Comparison of ENCODE assay signal across 30 cellular contexts in genomic region chr19:15992014-15992413, GRCh38. TPM values are rescaled to one million over a fixed set of nuclear protein-coding genes. Genes with fewer than 3 reads are reported as not detected.
DNase-seq lines count a peak whose midpoint lies in the region; ATAC-seq, FAIRE-seq and TF ChIP-seq lines count a peak whose summit lies in the region.
"Had no signal": no experiment of that assay in that cellular context is flagged by ENCODE, and none has a peak within 500 bp of the region (broad histone marks: within the 10 kb centered on the region; RNA-seq: fewer than 3 reads in every experiment).

No MANE protein-coding gene starts in this region.

- no peak overlapping the region for H3K27ac ChIP-seq in thyroid gland
- H3K27ac ChIP-seq in kidney (ENCODE audit: low read depth in 2 of 2, low read length in 2 of 2) = no peak overlapping the region
- H3K27ac ChIP-seq: BLaER1 had no signal

- H3K4me1 ChIP-seq in thyroid gland = no peaks in the 10 kb centered on the region
- H3K4me1 ChIP-seq in kidney (ENCODE audit: control insufficient read depth in 1 of 2, insufficient read depth in 1 of 2, low read depth in 1 of 2, low read length in 2 of 2) = no peaks in the 10 kb centered on the region
- H3K4me1 ChIP-seq: BE2C, BLaER1 had no signal

- TF ChIP-seq CTCF in bronchial epithelial cell (IDR thresholded peaks at IDR 0.05; ENCODE audit: insufficient read depth, low read length, severe bottlenecking) (no peak), thyroid gland (IDR thresholded peaks at IDR 0.05) (no peak), kidney (IDR thresholded peaks at IDR 0.05; ENCODE audit: borderline replicate concordance, extremely low read depth, insufficient read depth) (no peak)

- no peak overlapping the region for H3K9ac ChIP-seq in kidney (ENCODE audit: low read length in 2 of 2)
- H3K9ac ChIP-seq: BLaER1 had no signal

- WGBS in thyroid gland, 2 donors = 71 to 83% methylated on average over 5 of the region's 5 CpGs

- TF ChIP-seq POLR2A in thyroid gland (IDR thresholded peaks at IDR 0.05) = no peak

- DNase-seq in bronchial epithelial cell (ENCODE audit: low read depth) = no peak
- no peak for DNase-seq in left colon
- DNase-seq in mucosa of gallbladder (ENCODE audit: low spot score) = peak; percentile 62
- no peak for DNase-seq in thyroid gland
- no peak for DNase-seq in kidney
- no peak for DNase-seq in NCI-H2171 treated with DMSO at 0.1 percent for 48 hours (lab: John Stamatoyannopoulos, UW)
- DNase-seq: 8988T; ACHN; BE2C; C1 segment of cervical spinal cord; CD4-positive, alpha-beta memory T cell; CD4-positive, CD25-positive, alpha-beta regulatory T cell; CD8-positive, alpha-beta memory T cell; COR-L47; DMS 273 treated with DMSO at 0.1 percent for 48 hours; DMS153; DMS53; DMS79; DND-41; GF-D8 had no signal

- H3K9me3 ChIP-seq in thyroid gland (no peaks in the 10 kb centered on the region), kidney (ENCODE audit: control insufficient read depth in 1 of 2, low read length in 2 of 2) (peaks cover 2 to 3% of the 10 kb centered on the region in 2 donors)
- H3K9me3 ChIP-seq: BE2C had no signal

- H3K36me3 ChIP-seq in bronchial epithelial cell (ENCODE audit: control insufficient read depth, insufficient read depth, low read length) (no peaks in the 10 kb centered on the region), thyroid gland (no peaks in the 10 kb centered on the region), kidney (ENCODE audit: control insufficient read depth in 1 of 2, insufficient read depth in 2 of 2, low read length in 2 of 2) (no peaks in the 10 kb centered on the region)
- H3K36me3 ChIP-seq: BE2C had no signal

- FAIRE-seq in bronchial epithelial cell (lab: Jason Lieb, UNC) = peak; percentile 81
- FAIRE-seq in kidney (lab: Jason Lieb, UNC) = no peak
- FAIRE-seq: A204.1, G401.6, GM12891, GM19239 had no signal

- H3K4me3 ChIP-seq in bronchial epithelial cell (ENCODE audit: low read depth, low read length) = no peak overlapping the region
- H3K4me3 ChIP-seq in thyroid gland (replicated peaks in 1 of 3) = no peak overlapping the region
- no peak overlapping the region for H3K4me3 ChIP-seq in kidney (ENCODE audit: low read length in 2 of 2)
- H3K4me3 ChIP-seq: BLaER1 had no signal

- ATAC-seq in left colon (peak; percentile 53), GM21717 (IDR thresholded peaks at IDR 0.05; ENCODE audit: unreplicated experiment) (no peak)

- no peaks in the 10 kb centered on the region for H3K27me3 ChIP-seq in bronchial epithelial cell (ENCODE audit: control insufficient read depth, insufficient read depth, low read length)
- no peaks in the 10 kb centered on the region for H3K27me3 ChIP-seq in thyroid gland
- H3K27me3 ChIP-seq: BE2C, BLaER1 had no signal

- intact Hi-C loops in left colon (cut with DNase I, micrococcal nuclease) (no loop called here), thyroid gland (cut with DNase I) (no loop called here), kidney (cut with DNase I) (no loop called here)

RNA-seq across cellular contexts. Expression of gene OR10H4, which starts 43.2 kb away (rescaled TPM):
- total RNA-seq in bronchial epithelial cell (not detected in 2 replicates), left colon (not detected), mucosa of gallbladder (not detected), thyroid gland (not detected), kidney (not detected)
- not detected for polyA plus RNA-seq in kidney (ENCODE audit: insufficient read depth, low read depth, low replicate concordance)
- total RNA-seq: A673; CD4-positive, alpha-beta memory T cell; CD4-positive, CD25-positive, alpha-beta regulatory T cell; CD8-positive, alpha-beta memory T cell; Daoy had no signal
- polyA plus RNA-seq: AG04450; CD14-positive monocyte; CD4-positive, alpha-beta memory T cell; CD4-positive, CD25-positive, alpha-beta regulatory T cell; CD8-positive, alpha-beta memory T cell had no signal

RNA-seq across cellular contexts. Expression of gene CYP4F11, which starts 57.7 kb away (rescaled TPM):
- total RNA-seq in bronchial epithelial cell (0.79 and 2.7 TPM in 2 replicates), left colon (10 to 100 TPM; 12.0 to 14.3 TPM), mucosa of gallbladder (87.2 TPM), thyroid gland (10 to 100 TPM in 1 of 4 donors, 1 to 10 TPM in 2, under 1 TPM in 1; 0.56 to 39.5 (median 7.5) TPM), kidney (2.1 TPM)
- polyA plus RNA-seq in kidney (ENCODE audit: insufficient read depth, low read depth, low replicate concordance) = 7.2 TPM
- total RNA-seq: CD4-positive, alpha-beta memory T cell; CD4-positive, CD25-positive, alpha-beta regulatory T cell; CD8-positive, alpha-beta memory T cell had no signal
- polyA plus RNA-seq: CD14-positive monocyte; CD4-positive, alpha-beta memory T cell; CD4-positive, CD25-positive, alpha-beta regulatory T cell; CD8-positive, alpha-beta memory T cell had no signal
